8 cellular contexts compared by ENCODE assay signal in the genomic region with DNA sequence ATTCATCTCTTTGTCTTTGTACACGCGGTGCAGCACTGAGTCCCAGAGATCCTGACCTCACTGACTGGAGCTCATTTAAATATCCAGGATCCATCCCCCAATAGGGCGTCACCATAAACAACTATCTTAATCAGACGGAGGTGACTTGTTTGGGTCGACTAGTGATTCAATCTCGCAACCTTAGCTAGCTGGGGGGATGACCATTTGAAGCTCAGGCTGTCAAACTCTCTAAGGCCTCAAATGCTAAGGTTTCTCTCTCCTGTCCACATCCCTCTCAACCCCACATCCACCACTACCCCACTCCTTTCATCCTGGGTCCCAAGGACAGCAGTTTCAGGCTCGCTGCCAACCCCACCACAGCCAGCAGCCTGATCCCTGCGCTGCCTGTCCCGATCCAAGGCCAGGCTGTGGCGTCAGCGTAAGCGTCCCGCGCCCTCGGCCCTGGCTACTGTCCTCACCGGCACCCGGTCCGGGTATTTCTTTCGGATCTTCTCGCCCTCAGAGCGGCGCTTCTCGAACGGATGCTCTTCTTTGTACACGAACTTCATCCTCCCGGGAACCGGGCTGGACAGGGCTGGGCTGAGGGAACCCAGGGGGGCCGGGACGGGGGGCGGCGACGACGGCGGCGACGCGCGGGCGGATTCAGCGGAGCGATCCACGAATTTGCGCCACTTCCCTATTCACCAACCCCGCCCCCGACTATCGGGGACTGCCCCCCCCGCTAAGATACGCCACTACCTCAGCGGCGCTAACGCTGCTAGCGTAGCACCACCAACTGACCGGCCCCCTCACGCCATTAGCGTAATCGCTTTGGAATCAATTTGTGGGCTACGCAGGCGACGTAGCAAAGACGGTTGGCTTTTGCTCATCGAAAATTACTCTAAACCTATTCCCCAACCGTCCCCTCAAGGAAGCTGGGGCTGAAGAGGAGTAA. TPM values are rescaled to one million over a fixed set of nuclear protein-coding genes. Genes with fewer than 3 reads are reported as not detected.
DNase-seq lines count a peak whose midpoint lies in the region; ATAC-seq and TF ChIP-seq lines count a peak whose summit lies in the region.

A gene (minus strand): TSS at position 667 of the 934 bp plus-strand sequence. CDS start 119 bp downstream, at position 548.

- H2AFZ ChIP-seq in mesenchymal stem cell (ENCODE audit: low read depth, low read length) = peak within 1 kb of the TSS; percentile 78

- DNase-seq in A673 (ENCODE audit: low spot score) = peak; percentile 96
- DNase-seq in NOMO-1 (lab: John Stamatoyannopoulos, UW; ENCODE audit: unreplicated experiment in 2 of 2) = peak; percentile 80 to 88
- peak; percentile 76 to 98 (median 93) for DNase-seq in activated CD8-positive, alpha-beta memory T cell treated with anti-CD3 and anti-CD28 coated beads for 48 hours (ENCODE audit: low read depth in 2 of 3, low spot score in 2 of 3)
- peak; percentile 95 for DNase-seq in mesenchymal stem cell
- DNase-seq in stimulated activated CD8-positive, alpha-beta memory T cell treated with anti-CD3 and anti-CD28 coated beads, Interleukin-12 subunit alpha, Interleukin-12 subunit beta, amount 100 ng/mL, for 24 hours (ENCODE audit: extremely low read depth) = peak; percentile 76

- peak within 1 kb of the TSS; percentile 99 for H2BK15ac ChIP-seq in mesenchymal stem cell (ENCODE audit: low read depth, poor library complexity, severe bottlenecking)

- peak within 1 kb of the TSS; percentile 98 for H3K9ac ChIP-seq in endocrine pancreas (ENCODE audit: control insufficient read depth, insufficient read depth, low read length)
- H3K9ac ChIP-seq in mesenchymal stem cell (ENCODE audit: low read length) = peak within 1 kb of the TSS; percentile 97

- under 1% methylated on average over 53 of the region's 62 CpGs for WGBS in mesenchymal stem cell

- peaks cover 44% of the 10 kb centered on the region for H3K36me3 ChIP-seq in A673 (ENCODE audit: insufficient read depth, low read length, poor library complexity, severe bottlenecking)
- peaks cover 7% of the 10 kb centered on the region for H3K36me3 ChIP-seq in endocrine pancreas (ENCODE audit: control insufficient read depth, insufficient read depth, low read length)
- peaks cover 32 to 47% of the 10 kb centered on the region in 2 experiments for H3K36me3 ChIP-seq in mesenchymal stem cell (ENCODE audit: control insufficient read depth in 1 of 2, insufficient read depth in 2 of 2, low read depth in 1 of 2, low read length in 2 of 2)

- peak within 1 kb of the TSS; percentile 65 to 91 for H2BK12ac ChIP-seq in mesenchymal stem cell (ENCODE audit: low read length in 2 of 2)

- H3K4me2 ChIP-seq in mesenchymal stem cell (ENCODE audit: low read length, poor library complexity, severe bottlenecking) = peak within 1 kb of the TSS; percentile 92

- H4K91ac ChIP-seq in mesenchymal stem cell (ENCODE audit: low read length) = peak within 1 kb of the TSS; percentile 98

- peak within 1 kb of the TSS; percentile 21 for H2BK120ac ChIP-seq in mesenchymal stem cell (ENCODE audit: low read depth, low read length)

- ATAC-seq in GM18870 (IDR thresholded peaks at IDR 0.05; ENCODE audit: unreplicated experiment) (peak; percentile 29), HG03571 (IDR thresholded peaks at IDR 0.05; ENCODE audit: unreplicated experiment) (peak; percentile 22)

- peak within 1 kb of the TSS; percentile 72 for H3K4me3 ChIP-seq in A673 (ENCODE audit: low read depth, low read length, poor library complexity, severe bottlenecking)
- peak within 1 kb of the TSS; percentile 91 for H3K4me3 ChIP-seq in endocrine pancreas (ENCODE audit: control insufficient read depth, insufficient read depth, low read length)
- peak within 1 kb of the TSS; percentile 89 to 98 for H3K4me3 ChIP-seq in mesenchymal stem cell (ENCODE audit: insufficient read depth in 1 of 2, low read depth in 1 of 2, low read length in 2 of 2)

- H3K4me1 ChIP-seq in A673 (ENCODE audit: insufficient read depth, low read length, poor library complexity, severe bottlenecking) (peaks cover 29% of the 10 kb centered on the region), endocrine pancreas (ENCODE audit: control insufficient read depth, insufficient read depth, low read length) (peaks cover 7% of the 10 kb centered on the region), mesenchymal stem cell (ENCODE audit: control insufficient read depth, insufficient read depth, low read depth, low read length) (peaks cover 15% of the 10 kb centered on the region)

- peak within 1 kb of the TSS; percentile 78 for H2AK5ac ChIP-seq in mesenchymal stem cell (ENCODE audit: low read length, severe bottlenecking)

- H3K4ac ChIP-seq in mesenchymal stem cell (ENCODE audit: low read depth in 1 of 2, low read length in 2 of 2) = peak within 1 kb of the TSS; percentile 79 to 97

- intact Hi-C loops in A673 (cut with micrococcal nuclease; ENCODE audit: unreplicated experiment) = no loop called here

- CTCF ChIA-PET in A673 (lab: Charles Lee) = interaction anchor here (0.6 to 1.0 kb wide), 3 partner anchors 21 to 162 kb away, joined by 3 to 5 read pairs (median 4); a partner anchor contains a TSS

- no peak for TF ChIP-seq CTCF in A673 (conservative IDR thresholded peaks at IDR 0.05; ENCODE audit: low read depth, low read length)

- H3K27me3 ChIP-seq in A673 (replicated peaks; ENCODE audit: insufficient read depth, low read depth, low read length, poor library complexity) (no peaks in the 10 kb centered on the region), endocrine pancreas (ENCODE audit: control insufficient read depth, insufficient read depth, low read length) (no peaks in the 10 kb centered on the region), mesenchymal stem cell (ENCODE audit: control insufficient read depth in 1 of 2, insufficient read depth in 1 of 2, low read length in 2 of 2) (no peaks in the 10 kb centered on the region)

- peak within 1 kb of the TSS in 1 of 2 experiments; percentile 100 for H3K14ac ChIP-seq in mesenchymal stem cell (ENCODE audit: low read length in 2 of 2)

- POLR2A ChIA-PET in A673 (lab: Charles Lee; ENCODE audit: low non-redundant PET) = interaction anchor here (0.6 to 0.7 kb wide), 3 partner anchors 9 to 445 kb away, joined by 3 to 10 read pairs (median 10); a partner anchor contains a TSS

- peak within 1 kb of the TSS; percentile 90 to 99 for H3K18ac ChIP-seq in mesenchymal stem cell (ENCODE audit: low read depth in 1 of 2, low read length in 2 of 2)

- peak within 1 kb of the TSS in 1 of 2 experiments; percentile 97 for H3K23ac ChIP-seq in mesenchymal stem cell (ENCODE audit: low read length in 2 of 2)

- no TSS peak for BruUV-seq in A673 (replicated peaks; lab: Mats Ljungman, UMichigan)

- peak within 1 kb of the TSS; percentile 53 for H2BK5ac ChIP-seq in mesenchymal stem cell (ENCODE audit: low read depth, low read length, poor library complexity, severe bottlenecking)

- H3K27ac ChIP-seq in A673 (ENCODE audit: low read depth, low read length, poor library complexity, severe bottlenecking) = peak within 1 kb of the TSS; percentile 84
- H3K27ac ChIP-seq in mesenchymal stem cell (ENCODE audit: low read length, poor library complexity, severe bottlenecking) = peak within 1 kb of the TSS; percentile 98

- peak within 1 kb of the TSS; percentile 95 for H4K8ac ChIP-seq in mesenchymal stem cell (ENCODE audit: low read length)

- no peaks in the 10 kb centered on the region for H3K9me3 ChIP-seq in A673 (ENCODE audit: low read depth, low read length, poor library complexity, severe bottlenecking)
- H3K9me3 ChIP-seq in endocrine pancreas (ENCODE audit: control insufficient read depth, low read length) = no peaks in the 10 kb centered on the region
- no peaks in the 10 kb centered on the region for H3K9me3 ChIP-seq in mesenchymal stem cell (ENCODE audit: control insufficient read depth, low read length)

- peaks cover 14% of the 10 kb centered on the region for H3K79me1 ChIP-seq in mesenchymal stem cell (replicated peaks; ENCODE audit: low read length, poor library complexity, severe bottlenecking)

RNA-seq across cellular contexts. Expression of the gene that starts here (rescaled TPM):
- total RNA-seq in A673 (2021) = 296 and 314 TPM in 2 replicates
- polyA plus RNA-seq in mesenchymal stem cell (2013, experiment 1 of 2) = 1,180 TPM
- 1,203 TPM for polyA plus RNA-seq in mesenchymal stem cell (2013, experiment 2 of 2)

Comparison
In these comparisons a context has a peak if more than half of its experiments do, and no peak if none do; other contexts are left out.
1. Peak in every context shown above with its lines: DNase-seq, ATAC-seq, H3K4me3 ChIP-seq and H3K27ac ChIP-seq.